In genomic region chr2:96869281-96869823, GRCh38 we compare ENCODE assay signal across 8 cellular contexts. TPM values are rescaled to one million over a fixed set of nuclear protein-coding genes. Genes with fewer than 3 reads are reported as not detected.
DNase-seq lines count a peak whose midpoint lies in the region; ATAC-seq, FAIRE-seq and TF ChIP-seq lines count a peak whose summit lies in the region.

No MANE protein-coding gene starts in this region.

- no peaks in the 10 kb centered on the region for H3K27me3 Mint-ChIP-seq in central memory CD8-positive, alpha-beta T cell
- peaks cover 26% of the 10 kb centered on the region for H3K27me3 Mint-ChIP-seq in stimulated activated memory B cell treated with anti-CD40 and anti-IgM and Interleukin-4, amounts not matched to agents 10 μg/mL and 1 μg/mL and 100 μg/mL, for 72 hours

- H3K27ac Mint-ChIP-seq in central memory CD8-positive, alpha-beta T cell (ENCODE audit: low read depth) = no peak overlapping the region
- H3K27ac Mint-ChIP-seq in stimulated activated memory B cell treated with anti-CD40 and anti-IgM and Interleukin-4, amounts not matched to agents 10 μg/mL and 1 μg/mL and 100 μg/mL, for 72 hours = no peak overlapping the region

- no peak for FAIRE-seq in kidney (lab: Jason Lieb, UNC)

- H3K4me1 ChIP-seq in A673 (ENCODE audit: insufficient read depth, low read length, poor library complexity, severe bottlenecking) (peaks cover 19% of the 10 kb centered on the region), kidney (ENCODE audit: control insufficient read depth in 1 of 2, insufficient read depth in 1 of 2, low read depth in 1 of 2, low read length in 2 of 2) (peaks cover 5 to 16% of the 10 kb centered on the region in 2 donors)

- BruUV-seq in A673 (replicated peaks; lab: Mats Ljungman, UMichigan) = no TSS peak

- H3K27ac ChIP-seq in A673 (ENCODE audit: low read depth, low read length, poor library complexity, severe bottlenecking) (peak overlapping the region; percentile 99), kidney (ENCODE audit: low read depth in 2 of 2, low read length in 2 of 2) (peak overlapping the region; percentile 90 to 92)

- intact Hi-C loops in A673 (cut with micrococcal nuclease; ENCODE audit: unreplicated experiment) = no loop called here
- intact Hi-C loops in kidney (cut with DNase I) = no loop called here

- H3K9ac ChIP-seq in kidney (ENCODE audit: low read length in 2 of 2) = peak overlapping the region; percentile 64 to 75

- DNase-seq in A673 (ENCODE audit: low spot score) = peak; percentile 58
- DNase-seq in NCI-H1930 (lab: John Stamatoyannopoulos, UW) = peak; percentile 13 to 36
- DNase-seq in central memory CD8-positive, alpha-beta T cell (ENCODE audit: low spot score in 2 of 2) = no peak
- DNase-seq in kidney = peak; percentile 96

- no peaks in the 10 kb centered on the region for H3K9me3 Mint-ChIP-seq in central memory CD8-positive, alpha-beta T cell
- no peaks in the 10 kb centered on the region for H3K9me3 Mint-ChIP-seq in stimulated activated memory B cell treated with anti-CD40 and anti-IgM and Interleukin-4, amounts not matched to agents 10 μg/mL and 1 μg/mL and 100 μg/mL, for 72 hours

- H3K9me3 ChIP-seq in A673 (ENCODE audit: low read depth, low read length, poor library complexity, severe bottlenecking) = no peaks in the 10 kb centered on the region
- H3K9me3 ChIP-seq in kidney (ENCODE audit: control insufficient read depth in 1 of 2, low read length in 2 of 2) = no peaks in the 10 kb centered on the region

- H3K4me3 Mint-ChIP-seq in central memory CD8-positive, alpha-beta T cell = peak overlapping the region; percentile 85
- peak overlapping the region; percentile 80 for H3K4me3 Mint-ChIP-seq in stimulated activated memory B cell treated with anti-CD40 and anti-IgM and Interleukin-4, amounts not matched to agents 10 μg/mL and 1 μg/mL and 100 μg/mL, for 72 hours

- 0 out of 2 replicates have a peak, but pooled peaks have one; percentile 25 for TF ChIP-seq CTCF in A673 (conservative IDR thresholded peaks at IDR 0.05; ENCODE audit: low read depth, low read length)
- no peak for TF ChIP-seq CTCF in kidney (IDR thresholded peaks at IDR 0.05; ENCODE audit: borderline replicate concordance, extremely low read depth, insufficient read depth)

- CTCF ChIA-PET in A673 (lab: Charles Lee) = interaction anchor here (0.7 to 1.5 kb wide), 2 partner anchors 12 to 31 kb away, joined by 4 to 24 read pairs; partner anchors contain the start of gene ANKRD39

- POLR2A ChIA-PET in A673 (lab: Charles Lee; ENCODE audit: low non-redundant PET) = interaction anchor here (0.6 kb wide), 1 partner anchor 41 kb away, joined by 3 read pairs; no protein-coding TSS in a partner anchor

- H3K4me3 ChIP-seq in A673 (ENCODE audit: low read depth, low read length, poor library complexity, severe bottlenecking) = peak overlapping the region; percentile 97
- H3K4me3 ChIP-seq in kidney (ENCODE audit: low read length in 2 of 2) = peak overlapping the region in 1 of 2 donors; percentile 74

- H3K36me3 ChIP-seq in A673 (ENCODE audit: insufficient read depth, low read length, poor library complexity, severe bottlenecking) = peaks cover 28% of the 10 kb centered on the region
- H3K36me3 ChIP-seq in kidney (ENCODE audit: control insufficient read depth in 1 of 2, insufficient read depth in 2 of 2, low read length in 2 of 2) = peaks cover 6 to 7% of the 10 kb centered on the region in 2 donors

- peaks cover 34% of the 10 kb centered on the region for H3K4me1 Mint-ChIP-seq in central memory CD8-positive, alpha-beta T cell
- peaks cover 49% of the 10 kb centered on the region for H3K4me1 Mint-ChIP-seq in stimulated activated memory B cell treated with anti-CD40 and anti-IgM and Interleukin-4, amounts not matched to agents 10 μg/mL and 1 μg/mL and 100 μg/mL, for 72 hours

- ATAC-seq in GM18511 (IDR thresholded peaks at IDR 0.05; ENCODE audit: unreplicated experiment) = peak; percentile 24
- no peak for ATAC-seq in central memory CD8-positive, alpha-beta T cell (replicated peaks; ENCODE audit: extremely low read depth, poor library complexity, severe bottlenecking)
- ATAC-seq in stimulated activated memory B cell treated with anti-CD40 and anti-IgM and Interleukin-4, amounts not matched to agents 10 μg/mL and 1 μg/mL and 100 μg/mL, for 72 hours = peak; percentile 2
- no peak for ATAC-seq in GM19328 (IDR thresholded peaks at IDR 0.05; ENCODE audit: unreplicated experiment)
- ATAC-seq in GM21423 (IDR thresholded peaks at IDR 0.05; ENCODE audit: unreplicated experiment) = no peak

- peaks cover 19% of the 10 kb centered on the region for H3K36me3 Mint-ChIP-seq in central memory CD8-positive, alpha-beta T cell (ENCODE audit: insufficient read depth)
- peaks cover 28% of the 10 kb centered on the region for H3K36me3 Mint-ChIP-seq in stimulated activated memory B cell treated with anti-CD40 and anti-IgM and Interleukin-4, amounts not matched to agents 10 μg/mL and 1 μg/mL and 100 μg/mL, for 72 hours

- no peaks in the 10 kb centered on the region for H3K27me3 ChIP-seq in A673 (replicated peaks; ENCODE audit: insufficient read depth, low read depth, low read length, poor library complexity)

RNA-seq across cellular contexts. Expression of gene SEMA4C, which starts 0.5 kb away (rescaled TPM):
- total RNA-seq in A673 (2021) (33.3 and 36.1 TPM in 2 replicates), kidney (44.6 TPM)
- 11.1 TPM for polyA plus RNA-seq in kidney (ENCODE audit: insufficient read depth, low read depth, low replicate concordance)

RNA-seq across cellular contexts. Expression of gene ANKRD39, which starts 11.5 kb away (rescaled TPM):
- total RNA-seq in A673 (2021) (21.0 and 25.3 TPM in 2 replicates), kidney (10.8 TPM)
- polyA plus RNA-seq in kidney (ENCODE audit: insufficient read depth, low read depth, low replicate concordance) = 19.2 TPM

RNA-seq across cellular contexts. Expression of gene ANKRD23, which starts 25.5 kb away (rescaled TPM):
- total RNA-seq in A673 (2021) (6.2 and 8.6 TPM in 2 replicates), kidney (4.0 TPM)
- 1.6 TPM for polyA plus RNA-seq in kidney (ENCODE audit: insufficient read depth, low read depth, low replicate concordance)

RNA-seq across cellular contexts. Expression of gene CNNM3, which starts 53.3 kb away (rescaled TPM):
- total RNA-seq in A673 (2021) = 20.3 and 20.9 TPM in 2 replicates
- total RNA-seq in kidney = 26.1 TPM
- polyA plus RNA-seq in kidney (ENCODE audit: insufficient read depth, low read depth, low replicate concordance) = 6.9 TPM

Comparison
In these comparisons a context has a peak if more than half of its experiments do, and no peak if none do; other contexts are left out.
1. DNase-seq: peak in A673 (single experiment), NCI-H1930 (2 of 2) and kidney (single experiment); none in central memory CD8-positive, alpha-beta T cell (0 of 2).
2. ATAC-seq: peak in GM18511 (single experiment) and stimulated activated memory B cell treated with anti-CD40 and anti-IgM and Interleukin-4, amounts not matched to agents 10 μg/mL and 1 μg/mL and 100 μg/mL, for 72 hours (single experiment); none in central memory CD8-positive, alpha-beta T cell (single experiment), GM19328 (single experiment) and GM21423 (single experiment).